27 cellular contexts compared by ENCODE assay signal in genomic region chr3:40867826-40868225, GRCh38.
"Had no signal": no experiment of that assay in that cellular context is flagged by ENCODE, and none has a peak within 500 bp of the region (broad histone marks: within the 10 kb centered on the region; RNA-seq: fewer than 3 reads in every experiment).

No MANE protein-coding gene starts in this region.

- H3K27me3 ChIP-seq: adrenal gland, ascending aorta, esophagus squamous epithelium, gastroesophageal sphincter had no signal

- H3K36me3 ChIP-seq: adrenal gland, ascending aorta, esophagus squamous epithelium, gastroesophageal sphincter, WERI-Rb-1 had no signal

- H3K9me3 ChIP-seq: adrenal gland, ascending aorta, esophagus squamous epithelium, gastroesophageal sphincter had no signal

- H3K4me3 ChIP-seq: adrenal gland, ascending aorta, esophagus squamous epithelium, gastroesophageal sphincter had no signal

- H3K27ac ChIP-seq: adrenal gland, ascending aorta, epithelial cell of prostate, esophagus squamous epithelium, gastroesophageal sphincter, WERI-Rb-1 had no signal

- DNase-seq: activated B cell treated with CpG ODN at 0.5 μM for 24 hours; activated CD4-positive, alpha-beta T cell treated with anti-CD3 and anti-CD28 coated beads for 48 hours; activated CD4-positive, alpha-beta T cell treated with anti-CD3 and anti-CD28 coated beads, Interleukin-2, amount 50 U/mL, for 1 hour; activated CD4-positive, alpha-beta T cell treated with anti-CD3 and anti-CD28 coated beads, Interleukin-2, amount 50 U/mL, for 48 hours; activated CD8-positive, alpha-beta memory T cell treated with anti-CD3 and anti-CD28 coated beads for 24 hours; activated CD8-positive, alpha-beta T cell treated with anti-CD3 and anti-CD28 coated beads for 36 hours; activated effector memory CD4-positive, alpha-beta T cell treated with Interleukin-2 at 50 U/mL for 16 hours; activated gamma-delta T cell treated with Interleukin-2 at 50 U/mL for 16 hours; activated naive CD4-positive, alpha-beta T cell treated with anti-CD3 and anti-CD28 coated beads, Interleukin-2, amount 50 U/mL, for 16 hours; activated naive CD4-positive, alpha-beta T cell treated with Interleukin-2 at 50 U/mL for 16 hours; activated T-cell treated with anti-CD3 and anti-CD28 coated beads, Interleukin-2, amount 50 U/mL, for 4 hours; adrenal gland; cortex of kidney; dermis blood vessel endothelial cell; effector CD4-positive, alpha-beta T cell; effector memory CD8-positive, alpha-beta T cell; esophagus squamous epithelium; foreskin melanocyte; T-helper 1 cell; T-helper 17 cell; T1000; WERI-Rb-1 had no signal

- H3K4me1 ChIP-seq: adrenal gland, gastroesophageal sphincter had no signal

- ATAC-seq: activated CD4-positive, CD25-positive, alpha-beta regulatory T cell treated with anti-CD3 and anti-CD28 coated beads, Interleukin-2, amount 50 U/mL, for 24 hours; activated CD8-positive, alpha-beta T cell treated with anti-CD3 and anti-CD28 coated beads for 36 hours; activated T-cell treated with anti-CD3 and anti-CD28 coated beads, Interleukin-2, amount 50 U/mL, for 4 hours; activated T-helper 17 cell treated with anti-CD3 and anti-CD28 coated beads, Interleukin-2, amount 50 U/mL, for 72 hours; effector memory CD8-positive, alpha-beta T cell; gastroesophageal sphincter; T-helper 17 cell had no signal
